In the genomic region with DNA sequence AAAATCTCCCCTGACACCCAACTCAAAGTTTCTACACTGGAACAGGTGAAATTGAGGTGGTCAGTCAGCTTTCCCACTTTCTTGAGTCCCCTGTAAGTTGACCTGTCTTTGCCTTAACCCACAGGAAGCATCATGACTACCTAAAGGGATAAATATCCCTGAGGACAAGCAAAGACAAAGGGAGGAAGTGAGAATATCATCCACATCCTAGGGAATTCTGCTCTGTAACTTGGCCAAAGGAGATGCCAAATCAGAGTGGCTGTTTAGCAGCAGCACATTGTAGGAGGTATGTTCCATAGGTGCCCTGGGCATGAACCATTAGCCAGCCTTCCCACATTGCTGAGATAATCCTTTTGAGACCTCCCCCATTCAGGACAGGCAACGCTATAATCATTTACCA, we compare ENCODE assay signal across 23 cellular contexts. TPM values are rescaled to one million over a fixed set of nuclear protein-coding genes. Genes with fewer than 3 reads are reported as not detected.
DNase-seq lines count a peak whose midpoint lies in the region; ATAC-seq and TF ChIP-seq lines count a peak whose summit lies in the region.
"Had no signal": no experiment of that assay in that cellular context is flagged by ENCODE, and none has a peak within 500 bp of the region (broad histone marks: within the 10 kb centered on the region; RNA-seq: fewer than 3 reads in every experiment).

No MANE protein-coding gene starts in this region.

- DNase-seq in natural killer cell (no peak), esophagus muscularis mucosa (ENCODE audit: extremely low spot score) (peak; percentile 45), neural progenitor cell (ENCODE audit: low spot score) (no peak), NCI-H1417 treated with DMSO at 0.1 percent for 48 hours (lab: John Stamatoyannopoulos, UW) (no peak)
- no peak for DNase-seq in natural killer cell treated with Interleukin-12 subunit alpha and Interleukin-12 subunit beta and Interleukin-15 and Interleukin-18, amount 100 ng/mL, for 72 hours (ENCODE audit: low spot score)
- DNase-seq: C1 segment of cervical spinal cord, DMS153, DND-41, NCI-H1048, NCI-H1417, NCI-H1694 treated with DMSO at 0.1 percent for 48 hours, NCI-H2081, NCI-H2227 treated with DMSO at 0.1 percent for 48 hours, NCI-H69, Right ventricle myocardium superior, RPMI8226 had no signal

- H3K4me1 Mint-ChIP-seq in natural killer cell (peaks cover 98 to 100% of the 10 kb centered on the region in 2 donors), neural progenitor cell (no peaks in the 10 kb centered on the region)
- H3K4me1 Mint-ChIP-seq in natural killer cell treated with Interleukin-12 subunit alpha and Interleukin-12 subunit beta and Interleukin-15 and Interleukin-18, amount 100 ng/mL, for 72 hours (ENCODE audit: low read depth in 2 of 2) = peaks cover 76 to 88% of the 10 kb centered on the region in 2 donors
- peaks cover 65% of the 10 kb centered on the region for H3K4me1 Mint-ChIP-seq in activated T-helper 17 cell treated with anti-CD3 and anti-CD28 coated beads, Interleukin-2, amount 50 U/mL, for 72 hours

- H3K9me3 Mint-ChIP-seq in natural killer cell = no peaks in the 10 kb centered on the region
- peaks cover 4% of the 10 kb centered on the region for H3K9me3 Mint-ChIP-seq in natural killer cell treated with Interleukin-12 subunit alpha and Interleukin-12 subunit beta and Interleukin-15 and Interleukin-18, amount 100 ng/mL, for 72 hours
- peaks cover 21% of the 10 kb centered on the region for H3K9me3 Mint-ChIP-seq in activated T-helper 17 cell treated with anti-CD3 and anti-CD28 coated beads, Interleukin-2, amount 50 U/mL, for 72 hours
- no peaks in the 10 kb centered on the region for H3K9me3 Mint-ChIP-seq in neural progenitor cell

- H3K4me2 ChIP-seq in neural progenitor cell = no peak overlapping the region
- H3K4me2 ChIP-seq: A549 had no signal

- peaks cover 17% of the 10 kb centered on the region for H3K36me3 Mint-ChIP-seq in natural killer cell
- peaks cover 49% of the 10 kb centered on the region for H3K36me3 Mint-ChIP-seq in natural killer cell treated with Interleukin-12 subunit alpha and Interleukin-12 subunit beta and Interleukin-15 and Interleukin-18, amount 100 ng/mL, for 72 hours
- peaks cover 84% of the 10 kb centered on the region for H3K36me3 Mint-ChIP-seq in activated T-helper 17 cell treated with anti-CD3 and anti-CD28 coated beads, Interleukin-2, amount 50 U/mL, for 72 hours (ENCODE audit: low read depth)
- no peaks in the 10 kb centered on the region for H3K36me3 Mint-ChIP-seq in neural progenitor cell

- no peaks in the 10 kb centered on the region for H3F3A ChIP-seq in neural progenitor cell (ENCODE audit: low read depth)

- no peak overlapping the region for H3K4me3 Mint-ChIP-seq in natural killer cell
- H3K4me3 Mint-ChIP-seq in natural killer cell treated with Interleukin-12 subunit alpha and Interleukin-12 subunit beta and Interleukin-15 and Interleukin-18, amount 100 ng/mL, for 72 hours = no peak overlapping the region
- H3K4me3 Mint-ChIP-seq in activated T-helper 17 cell treated with anti-CD3 and anti-CD28 coated beads, Interleukin-2, amount 50 U/mL, for 72 hours = no peak overlapping the region
- no peak overlapping the region for H3K4me3 Mint-ChIP-seq in neural progenitor cell

- TF ChIP-seq CTCF in natural killer cell (IDR thresholded peaks at IDR 0.05) (no peak), esophagus muscularis mucosa (IDR thresholded peaks at IDR 0.05) (no peak), neural progenitor cell (IDR thresholded peaks at IDR 0.05) (no peak)

- H4K20me1 ChIP-seq in neural progenitor cell (ENCODE audit: low read depth) = no peaks in the 10 kb centered on the region

- no peak for TF ChIP-seq EP300 in esophagus muscularis mucosa (IDR thresholded peaks at IDR 0.05)

- intact Hi-C loops in natural killer cell (cut with micrococcal nuclease) = no loop called here
- intact Hi-C loops in esophagus muscularis mucosa (cut with DNase I) = no loop called here

- peaks cover 0 to 3% (median 0%) of the 10 kb centered on the region in 4 donors for H3K36me3 ChIP-seq in esophagus muscularis mucosa
- no peaks in the 10 kb centered on the region for H3K36me3 ChIP-seq in neural progenitor cell
- H3K36me3 ChIP-seq: SJSA1 had no signal

- H2AFZ ChIP-seq in neural progenitor cell (replicated peaks) = no peak overlapping the region

- H3K4me3 ChIP-seq in esophagus muscularis mucosa = no peak overlapping the region
- H3K4me3 ChIP-seq in neural progenitor cell = no peak overlapping the region
- H3K4me3 ChIP-seq: A549, SJSA1 had no signal

- no peak overlapping the region for H3K9ac ChIP-seq in neural progenitor cell

- H3K27me3 Mint-ChIP-seq in natural killer cell (ENCODE audit: low read depth in 2 of 2) (no peaks in the 10 kb centered on the region), neural progenitor cell (ENCODE audit: insufficient read depth, low read depth) (no peaks in the 10 kb centered on the region)
- H3K27me3 Mint-ChIP-seq in natural killer cell treated with Interleukin-12 subunit alpha and Interleukin-12 subunit beta and Interleukin-15 and Interleukin-18, amount 100 ng/mL, for 72 hours = no peaks in the 10 kb centered on the region
- H3K27me3 Mint-ChIP-seq in activated T-helper 17 cell treated with anti-CD3 and anti-CD28 coated beads, Interleukin-2, amount 50 U/mL, for 72 hours = no peaks in the 10 kb centered on the region

- H3K9me3 ChIP-seq in esophagus muscularis mucosa = no peaks in the 10 kb centered on the region
- H3K9me3 ChIP-seq in neural progenitor cell (ENCODE audit: low read depth) = no peaks in the 10 kb centered on the region
- H3K9me3 ChIP-seq: A549, SJSA1 had no signal

- H3K27me3 ChIP-seq in esophagus muscularis mucosa (no peaks in the 10 kb centered on the region), neural progenitor cell (no peaks in the 10 kb centered on the region)
- H3K27me3 ChIP-seq: SJSA1 had no signal

- no peak overlapping the region for H3K27ac ChIP-seq in esophagus muscularis mucosa (replicated peaks in 1 of 4)
- H3K27ac ChIP-seq in neural progenitor cell = no peak overlapping the region
- H3K27ac ChIP-seq: A549, SJSA1 had no signal

- 75% methylated on average over 1 of the region's 1 CpG for WGBS in esophagus muscularis mucosa

- H3K27ac Mint-ChIP-seq in natural killer cell (peak overlapping the region; percentile 86 to 89), neural progenitor cell (no peak overlapping the region)
- no peak overlapping the region for H3K27ac Mint-ChIP-seq in natural killer cell treated with Interleukin-12 subunit alpha and Interleukin-12 subunit beta and Interleukin-15 and Interleukin-18, amount 100 ng/mL, for 72 hours
- peak overlapping the region; percentile 18 for H3K27ac Mint-ChIP-seq in activated T-helper 17 cell treated with anti-CD3 and anti-CD28 coated beads, Interleukin-2, amount 50 U/mL, for 72 hours

- ATAC-seq in natural killer cell (no peak), GM21526 (IDR thresholded peaks at IDR 0.05; ENCODE audit: low FRiP score, unreplicated experiment) (no peak)
- ATAC-seq in natural killer cell treated with Interleukin-12 subunit alpha and Interleukin-12 subunit beta and Interleukin-15 and Interleukin-18, amount 100 ng/mL, for 72 hours = no peak
- no peak for ATAC-seq in activated T-helper 17 cell treated with anti-CD3 and anti-CD28 coated beads, Interleukin-2, amount 50 U/mL, for 72 hours (replicated peaks)
- ATAC-seq: A549, HCT116 had no signal

- H3K4me1 ChIP-seq in esophagus muscularis mucosa (no peaks in the 10 kb centered on the region), neural progenitor cell (no peaks in the 10 kb centered on the region)
- H3K4me1 ChIP-seq: A549, SJSA1 had no signal

- no peaks in the 10 kb centered on the region for H3K79me2 ChIP-seq in neural progenitor cell (ENCODE audit: low read depth)

- TF ChIP-seq POLR2A in esophagus muscularis mucosa (IDR thresholded peaks at IDR 0.05; ENCODE audit: low read depth) = no peak

RNA-seq across cellular contexts. Expression of a gene that starts 40.9 kb away (rescaled TPM):
- total RNA-seq in natural killer cell (10 to 100 TPM in 2 of 3 donors, 1 to 10 TPM in 1; 9.0 to 11.8 (median 11.4) TPM), esophagus muscularis mucosa (10 to 100 TPM; 13.3 to 22.9 (median 19.4) TPM), neural progenitor cell (ENCODE audit: low replicate concordance) (24.3 and 30.9 TPM in 2 replicates)
- 10 to 100 TPM; 69.1 to 70.1 TPM for total RNA-seq in natural killer cell treated with Interleukin-12 subunit alpha and Interleukin-12 subunit beta and Interleukin-15 and Interleukin-18, amount 100 ng/mL, for 72 hours
- total RNA-seq in activated T-helper 17 cell treated with anti-CD3 and anti-CD28 coated beads, Interleukin-2, amount 50 U/mL, for 72 hours = 10 to 100 TPM; 65.8 to 74.7 TPM

RNA-seq across cellular contexts. Expression of a gene that starts 47.8 kb away (rescaled TPM):
- total RNA-seq in natural killer cell (not detected), esophagus muscularis mucosa (not detected), neural progenitor cell (ENCODE audit: low replicate concordance) (0.25 and 0.36 TPM in 2 replicates)
- total RNA-seq in natural killer cell treated with Interleukin-12 subunit alpha and Interleukin-12 subunit beta and Interleukin-15 and Interleukin-18, amount 100 ng/mL, for 72 hours = under 1 TPM in 1 of 2 donors, not detected in 1; 0.20 TPM
- total RNA-seq in activated T-helper 17 cell treated with anti-CD3 and anti-CD28 coated beads, Interleukin-2, amount 50 U/mL, for 72 hours = under 1 TPM in 1 of 2 donors, not detected in 1; 0.08 TPM
- total RNA-seq: Right ventricle myocardium superior, SJSA1 had no signal

RNA-seq across cellular contexts. Expression of a gene that starts 58.8 kb away (rescaled TPM):
- not detected for total RNA-seq in natural killer cell
- not detected for total RNA-seq in natural killer cell treated with Interleukin-12 subunit alpha and Interleukin-12 subunit beta and Interleukin-15 and Interleukin-18, amount 100 ng/mL, for 72 hours
- not detected for total RNA-seq in activated T-helper 17 cell treated with anti-CD3 and anti-CD28 coated beads, Interleukin-2, amount 50 U/mL, for 72 hours
- not detected for total RNA-seq in esophagus muscularis mucosa
- total RNA-seq in neural progenitor cell (ENCODE audit: low replicate concordance) = not detected in 2 replicates
- total RNA-seq: H4, NCI-H460, Right ventricle myocardium superior, SJSA1 had no signal

Comparison
In these comparisons a context has a peak if more than half of its experiments do, and no peak if none do; other contexts are left out.
1. H3K27ac Mint-ChIP-seq: peak in natural killer cell (2 of 2) and activated T-helper 17 cell treated with anti-CD3 and anti-CD28 coated beads, Interleukin-2, amount 50 U/mL, for 72 hours (single experiment); none in natural killer cell treated with Interleukin-12 subunit alpha and Interleukin-12 subunit beta and Interleukin-15 and Interleukin-18, amount 100 ng/mL, for 72 hours (0 of 2) and neural progenitor cell (single experiment).